7 cellular contexts compared by ENCODE assay signal in genomic region chr7:132854238-132854637, GRCh38.
"Had no signal": no experiment of that assay in that cellular context is flagged by ENCODE, and none has a peak within 500 bp of the region (broad histone marks: within the 10 kb centered on the region; RNA-seq: fewer than 3 reads in every experiment).

No MANE protein-coding gene starts in this region.

- H3K9me3 ChIP-seq: HAP-1 had no signal

- H3K4me3 ChIP-seq: GM23338, HAP-1 had no signal

- H3K4me2 ChIP-seq: GM23338 had no signal

- DNase-seq: H7, HFFc6, KG1 had no signal

- FAIRE-seq: HTR-8/SVneo had no signal

- H2AFZ ChIP-seq: GM23338 had no signal

- H3K36me3 ChIP-seq: HAP-1 had no signal

- H3K27ac Mint-ChIP-seq: GM23338, HFFc6 had no signal

- H3K9me3 Mint-ChIP-seq: GM23338, HFFc6 had no signal

- H3K4me3 Mint-ChIP-seq: GM23338, HFFc6 had no signal

- ATAC-seq: GM23338, HCT116 had no signal
